In genomic region chr11:70315726-70316125, GRCh38 we compare ENCODE assay signal across 23 cellular contexts. TPM values are rescaled to one million over a fixed set of nuclear protein-coding genes. Genes with fewer than 3 reads are reported as not detected.
DNase-seq lines count a peak whose midpoint lies in the region; ATAC-seq, FAIRE-seq and TF ChIP-seq lines count a peak whose summit lies in the region.
"Had no signal": no experiment of that assay in that cellular context is flagged by ENCODE, and none has a peak within 500 bp of the region (broad histone marks: within the 10 kb centered on the region; RNA-seq: fewer than 3 reads in every experiment).

No MANE protein-coding gene starts in this region.

- H2AFZ ChIP-seq in astrocyte (ENCODE audit: low read depth, low read length): no peak overlapping the region
- H2AFZ ChIP-seq: hepatocyte had no signal

- no peak for FAIRE-seq in astrocyte (lab: Jason Lieb, UNC)
- FAIRE-seq: GM12878, H54 had no signal

- peaks cover 9% of the 10 kb centered on the region for H3K36me3 Mint-ChIP-seq in astrocyte (ENCODE audit: low read depth, unreplicated experiment)

- peaks cover 18% of the 10 kb centered on the region for H3K4me1 Mint-ChIP-seq in astrocyte (ENCODE audit: low read depth, unreplicated experiment)

- H3K9ac ChIP-seq in astrocyte (ENCODE audit: low read length): no peak overlapping the region

- H3K79me2 ChIP-seq in astrocyte (ENCODE audit: insufficient read depth, low read length): peaks cover 79% of the 10 kb centered on the region

- no peak overlapping the region for H3K4me3 Mint-ChIP-seq in astrocyte (ENCODE audit: unreplicated experiment)
- H3K4me3 Mint-ChIP-seq: activated B cell treated with CpG ODN at 0.5 μM for 24 hours; activated CD8-positive, alpha-beta T cell treated with anti-CD3 and anti-CD28 coated beads for 36 hours; CD4-positive, alpha-beta T cell; T-helper 1 cell treated with Interleukin-12 subunit alpha and Interleukin-12 subunit beta and Interleukin-4 antibody, amounts not matched to agents 30 μg/mL and 1 μg/mL, for 36 hours had no signal

- peaks cover 66% of the 10 kb centered on the region for H4K20me1 ChIP-seq in astrocyte (ENCODE audit: insufficient read depth, low read length)

- no peak for TF ChIP-seq CTCF in astrocyte (IDR thresholded peaks at IDR 0.05; ENCODE audit: insufficient read depth, low read depth, low read length)

- peak; percentile 81 for DNase-seq in GF-D8 (lab: John Stamatoyannopoulos, UW)
- DNase-seq in NOMO-1 (lab: John Stamatoyannopoulos, UW; ENCODE audit: unreplicated experiment in 2 of 2): peak; percentile 65 to 72
- no peak for DNase-seq in astrocyte (ENCODE audit: low read depth)
- no peak for DNase-seq in sciatic nerve (ENCODE audit: low spot score)
- DNase-seq in NCI-H345 (lab: John Stamatoyannopoulos, UW): no peak
- no peak for DNase-seq in NCI-H1417 (lab: John Stamatoyannopoulos, UW)
- DNase-seq in NCI-H69 (lab: John Stamatoyannopoulos, UW): no peak
- DNase-seq in activated CD4-positive, alpha-beta T cell treated with anti-CD3 and anti-CD28 coated beads, Interleukin-2, amount 50 U/mL, for 4 hours: no peak
- DNase-seq: activated B cell treated with CpG ODN at 0.5 μM for 24 hours; activated CD8-positive, alpha-beta T cell treated with anti-CD3 and anti-CD28 coated beads for 36 hours; activated gamma-delta T cell treated with Interleukin-2 at 50 U/mL for 16 hours; CD4-positive, alpha-beta T cell; NCI-H1105 treated with DMSO at 0.1 percent for 48 hours; NCI-H2171; NCI-H526 treated with DMSO at 0.1 percent for 48 hours; OCI-M1; SHP77 treated with DMSO at 0.1 percent for 48 hours; stimulated activated CD8-positive, alpha-beta memory T cell treated with anti-CD3 and anti-CD28 coated beads, Interleukin-4, amount 100 ng/mL, for 48 hours had no signal

- no peaks in the 10 kb centered on the region for H3K27me3 ChIP-seq in astrocyte (ENCODE audit: insufficient read depth, low read length)
- H3K27me3 ChIP-seq: hepatocyte had no signal

- H3K4me2 ChIP-seq in astrocyte (ENCODE audit: low read length): no peak overlapping the region
- H3K4me2 ChIP-seq: hepatocyte had no signal

- H3K36me3 ChIP-seq in astrocyte (ENCODE audit: insufficient read depth, low read length): no peaks in the 10 kb centered on the region

- intact Hi-C loops in sciatic nerve (cut with DNase I): no loop called here

- no peaks in the 10 kb centered on the region for H3K4me1 ChIP-seq in astrocyte (ENCODE audit: insufficient read depth, low read length)

- H3K27ac Mint-ChIP-seq in astrocyte (ENCODE audit: unreplicated experiment): peak overlapping the region; percentile 45
- H3K27ac Mint-ChIP-seq: activated B cell treated with CpG ODN at 0.5 μM for 24 hours; activated CD8-positive, alpha-beta T cell treated with anti-CD3 and anti-CD28 coated beads for 36 hours; CD4-positive, alpha-beta T cell; T-helper 1 cell treated with Interleukin-12 subunit alpha and Interleukin-12 subunit beta and Interleukin-4 antibody, amounts not matched to agents 30 μg/mL and 1 μg/mL, for 36 hours had no signal

- no peaks in the 10 kb centered on the region for H3K27me3 Mint-ChIP-seq in astrocyte (ENCODE audit: low read depth, unreplicated experiment)
- H3K27me3 Mint-ChIP-seq: activated B cell treated with CpG ODN at 0.5 μM for 24 hours; activated CD8-positive, alpha-beta T cell treated with anti-CD3 and anti-CD28 coated beads for 36 hours; CD4-positive, alpha-beta T cell had no signal

- H3K27ac ChIP-seq in astrocyte (ENCODE audit: low read depth, low read length): no peak overlapping the region
- H3K27ac ChIP-seq: epithelial cell of prostate, hepatocyte had no signal

- H3K9me3 Mint-ChIP-seq in astrocyte (ENCODE audit: unreplicated experiment): no peaks in the 10 kb centered on the region
- H3K9me3 Mint-ChIP-seq: activated B cell treated with CpG ODN at 0.5 μM for 24 hours; activated CD8-positive, alpha-beta T cell treated with anti-CD3 and anti-CD28 coated beads for 36 hours; CD4-positive, alpha-beta T cell; T-helper 1 cell treated with Interleukin-12 subunit alpha and Interleukin-12 subunit beta and Interleukin-4 antibody, amounts not matched to agents 30 μg/mL and 1 μg/mL, for 36 hours had no signal

- no peak overlapping the region for H3K4me3 ChIP-seq in astrocyte (ENCODE audit: insufficient read depth, low read depth, low read length)
- H3K4me3 ChIP-seq: GM12878, hepatocyte had no signal

- ATAC-seq in sciatic nerve: peak; percentile 44
- ATAC-seq: activated CD8-positive, alpha-beta T cell treated with anti-CD3 and anti-CD28 coated beads for 36 hours had no signal

- no peaks in the 10 kb centered on the region for H3K9me3 ChIP-seq in astrocyte (ENCODE audit: insufficient read depth, low read depth, low read length)

RNA-seq across cellular contexts. Expression of gene PPFIA1, which starts 45.2 kb away (rescaled TPM):
- 48.0 and 54.7 TPM in 2 replicates for total RNA-seq in astrocyte
- 82.4 TPM for total RNA-seq in sciatic nerve

Comparison
In these comparisons a context has a peak if more than half of its experiments do, and no peak if none do; other contexts are left out.
1. DNase-seq: peak in GF-D8 (single experiment) and NOMO-1 (2 of 2); none in astrocyte (single experiment), sciatic nerve (single experiment), NCI-H345 (single experiment), NCI-H1417 (0 of 3), NCI-H69 (single experiment) and activated CD4-positive, alpha-beta T cell treated with anti-CD3 and anti-CD28 coated beads, Interleukin-2, amount 50 U/mL, for 4 hours (0 of 2).